Comparison of ENCODE assay signal across 8 cellular contexts in the genomic region with DNA sequence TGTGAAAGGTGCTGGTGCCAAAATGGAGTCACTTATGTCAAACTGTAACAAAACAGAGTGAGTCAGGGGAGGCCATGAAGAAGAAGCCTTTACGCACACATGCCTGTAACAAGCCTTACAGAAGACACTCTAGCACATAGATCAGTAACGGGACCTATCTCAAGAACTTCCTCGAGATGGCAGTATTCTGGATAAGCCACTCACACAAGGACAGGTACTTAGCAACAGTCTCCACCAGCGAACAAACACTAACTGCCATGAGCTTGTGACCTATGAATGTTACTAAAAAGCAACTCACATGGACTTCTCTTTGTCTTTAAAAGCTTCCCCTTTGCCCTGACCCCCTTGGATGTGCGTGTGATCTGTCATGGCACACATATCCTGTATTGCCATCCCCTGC.
DNase-seq lines count a peak whose midpoint lies in the region; ATAC-seq and TF ChIP-seq lines count a peak whose summit lies in the region.

No MANE protein-coding gene starts in this region.

- no peak overlapping the region for H3K27ac ChIP-seq in VCaP
- H3K27ac ChIP-seq in esophagus muscularis mucosa (replicated peaks in 1 of 4) = no peak overlapping the region
- H3K27ac ChIP-seq in psoas muscle = no peak overlapping the region

- peak; percentile 63 for TF ChIP-seq CTCF in VCaP (conservative IDR thresholded peaks at IDR 0.05)
- TF ChIP-seq CTCF in mucosa of descending colon (IDR thresholded peaks at IDR 0.05) = no peak
- TF ChIP-seq CTCF in esophagus muscularis mucosa (IDR thresholded peaks at IDR 0.05) = no peak
- TF ChIP-seq CTCF in psoas muscle (IDR thresholded peaks at IDR 0.05) = no peak

- H3K9me3 ChIP-seq in mucosa of descending colon (no peaks in the 10 kb centered on the region), esophagus muscularis mucosa (no peaks in the 10 kb centered on the region), psoas muscle (no peaks in the 10 kb centered on the region)

- no peak for TF ChIP-seq POLR2A in esophagus muscularis mucosa (IDR thresholded peaks at IDR 0.05; ENCODE audit: low read depth)

- H3K27me3 ChIP-seq in esophagus muscularis mucosa (no peaks in the 10 kb centered on the region), psoas muscle (ENCODE audit: insufficient read depth in 3 of 3, low read length in 2 of 3) (no peaks in the 10 kb centered on the region)

- intact Hi-C loops in mucosa of descending colon (cut with DNase I, micrococcal nuclease) = no loop called here
- intact Hi-C loops in esophagus muscularis mucosa (cut with DNase I) = no loop called here
- intact Hi-C loops in psoas muscle (cut with DNase I) = no loop called here

- H3K36me3 ChIP-seq in mucosa of descending colon (ENCODE audit: low read depth) (no peaks in the 10 kb centered on the region), esophagus muscularis mucosa (no peaks in the 10 kb centered on the region), psoas muscle (ENCODE audit: insufficient read depth in 1 of 2, low read depth in 1 of 2) (no peaks in the 10 kb centered on the region)

- DNase-seq in HT1080 (ENCODE audit: low read depth) (peak; percentile 76), mucosa of descending colon (peak in 1 of 3 donors; percentile 6), esophagus muscularis mucosa (ENCODE audit: extremely low spot score) (no peak), NCI-H1105 treated with DMSO at 0.1 percent for 48 hours (lab: John Stamatoyannopoulos, UW) (no peak), psoas muscle (no peak), anterior cingulate cortex (lab: John Stamatoyannopoulos, UW) (no peak)

- ATAC-seq in GM18858 (IDR thresholded peaks at IDR 0.05; ENCODE audit: unreplicated experiment) (peak; percentile 75), mucosa of descending colon (peak; percentile 73), psoas muscle (no peak)

- H3K4me1 ChIP-seq in mucosa of descending colon (ENCODE audit: low read depth) = no peaks in the 10 kb centered on the region
- peaks cover 0 to 9% (median 3%) of the 10 kb centered on the region in 4 donors for H3K4me1 ChIP-seq in esophagus muscularis mucosa
- H3K4me1 ChIP-seq in psoas muscle = no peaks in the 10 kb centered on the region

- WGBS in esophagus muscularis mucosa = 91% methylated on average over 5 of the region's 5 CpGs
- WGBS in psoas muscle, 3 donors = 77 to 84% (median 80%) methylated on average over 5 of the region's 5 CpGs

- no peak for TF ChIP-seq EP300 in esophagus muscularis mucosa (IDR thresholded peaks at IDR 0.05)

- H3K4me3 ChIP-seq in mucosa of descending colon (no peak overlapping the region), esophagus muscularis mucosa (no peak overlapping the region), psoas muscle (no peak overlapping the region)

Comparison
In these comparisons a context has a peak if more than half of its experiments do, and no peak if none do; other contexts are left out.
1. ATAC-seq: peak in GM18858 (single experiment) and mucosa of descending colon (single experiment); none in psoas muscle (0 of 4).